ENCODE assay signal across 18 cellular contexts in genomic region chr14:96792581-96792980, GRCh38. TPM values are rescaled to one million over a fixed set of nuclear protein-coding genes. Genes with fewer than 3 reads are reported as not detected.
DNase-seq lines count a peak whose midpoint lies in the region; ATAC-seq and TF ChIP-seq lines count a peak whose summit lies in the region.
"Had no signal": no experiment of that assay in that cellular context is flagged by ENCODE, and none has a peak within 500 bp of the region (broad histone marks: within the 10 kb centered on the region; RNA-seq: fewer than 3 reads in every experiment).

No MANE protein-coding gene starts in this region.

- DNase-seq in NCI-H2171 (lab: John Stamatoyannopoulos, UW) = peak; percentile 6
- peak; percentile 35 for DNase-seq in NCI-H69 (lab: John Stamatoyannopoulos, UW)
- DNase-seq in left kidney (ENCODE audit: low read depth, low spot score) = peak; percentile 82
- DNase-seq in renal cortical epithelial cell (ENCODE audit: low read depth) = peak; percentile 2
- no peak for DNase-seq in RKO (ENCODE audit: low spot score)
- DNase-seq in type B pancreatic cell (ENCODE audit: extremely low spot score, unreplicated experiment) = no peak
- DNase-seq: Calu3; CD8-positive, alpha-beta T cell; DMS 273 treated with DMSO at 0.1 percent for 48 hours; DMS53; DND-41; GOT3; H7; HFFc6; IMR-90 had no signal

- H3K4me1 Mint-ChIP-seq in type B pancreatic cell (ENCODE audit: unreplicated experiment) = peaks cover 9% of the 10 kb centered on the region

- no peak overlapping the region for H3K4me3 Mint-ChIP-seq in type B pancreatic cell
- H3K4me3 Mint-ChIP-seq: B cell; CD8-positive, alpha-beta T cell; HFFc6 had no signal

- ATAC-seq in HG02678 (IDR thresholded peaks at IDR 0.05; ENCODE audit: unreplicated experiment) = no peak
- ATAC-seq: CD8-positive, alpha-beta T cell; HCT116 had no signal

- no peak for TF ChIP-seq CTCF in type B pancreatic cell (conservative IDR thresholded peaks at IDR 0.05)

- H3K27ac Mint-ChIP-seq in type B pancreatic cell = no peak overlapping the region
- H3K27ac Mint-ChIP-seq: B cell; CD8-positive, alpha-beta T cell; HFFc6 had no signal

- no peaks in the 10 kb centered on the region for H3K9me3 Mint-ChIP-seq in type B pancreatic cell
- H3K9me3 Mint-ChIP-seq: CD8-positive, alpha-beta T cell; HFFc6 had no signal

- H3K36me3 Mint-ChIP-seq in type B pancreatic cell = no peaks in the 10 kb centered on the region
- H3K36me3 Mint-ChIP-seq: CD8-positive, alpha-beta T cell had no signal

- peaks cover 6% of the 10 kb centered on the region for H3K27me3 Mint-ChIP-seq in type B pancreatic cell

RNA-seq across cellular contexts. Expression of gene VRK1, which starts 4.6 kb away (rescaled TPM):
- total RNA-seq in renal cortical epithelial cell (16.1 and 33.0 TPM in 2 replicates), type B pancreatic cell (ENCODE audit: low replicate concordance) (18.5 and 36.9 TPM in 2 replicates)

Comparison
In these comparisons a context has a peak if more than half of its experiments do, and no peak if none do; other contexts are left out.
1. DNase-seq: peak in NCI-H2171 (single experiment), NCI-H69 (single experiment), left kidney (single experiment) and renal cortical epithelial cell (single experiment); none in RKO (single experiment) and type B pancreatic cell (single experiment).